In the genomic region with DNA sequence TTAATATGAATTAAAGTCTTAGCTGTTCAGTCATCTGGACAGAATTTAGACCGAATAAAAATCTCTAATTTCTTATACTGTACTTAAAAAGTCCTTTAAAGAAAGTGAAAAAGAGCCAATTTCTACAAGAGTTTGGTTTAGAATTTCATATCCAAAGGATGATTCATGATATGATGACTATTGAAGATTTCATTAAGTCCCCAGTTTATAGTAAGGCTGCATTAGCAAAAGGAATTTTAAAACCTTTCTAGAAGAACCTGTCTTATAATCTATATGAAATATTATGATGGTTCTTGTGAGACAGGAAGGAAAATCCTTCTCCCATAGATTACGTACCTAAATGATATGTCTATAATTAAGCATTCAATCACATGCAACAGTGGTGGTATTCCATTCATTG, we compare ENCODE assay signal across 26 cellular contexts. TPM values are rescaled to one million over a fixed set of nuclear protein-coding genes. Genes with fewer than 3 reads are reported as not detected.
"Had no signal": no experiment of that assay in that cellular context is flagged by ENCODE, and none has a peak within 500 bp of the region (broad histone marks: within the 10 kb centered on the region; RNA-seq: fewer than 3 reads in every experiment).

No MANE protein-coding gene starts in this region.

- DNase-seq: activated CD4-positive, alpha-beta T cell treated with anti-CD3 and anti-CD28 coated beads, Interleukin-2, amount 10 ng/mL, durations not matched to agents 7 days and 5 days; activated CD4-positive, CD25-positive, alpha-beta regulatory T cell treated with anti-CD3 and anti-CD28 coated beads, Interleukin-2, amount 50 U/mL, for 72 hours; activated CD8-positive, alpha-beta memory T cell treated with anti-CD3 and anti-CD28 coated beads, Interleukin-2, amount 10 ng/mL, durations not matched to agents 7 days and 5 days; activated CD8-positive, alpha-beta T cell treated with anti-CD3 and anti-CD28 coated beads for 36 hours; activated effector memory CD4-positive, alpha-beta T cell treated with anti-CD3 and anti-CD28 coated beads, Interleukin-2, amount 50 U/mL, for 16 hours; activated naive CD4-positive, alpha-beta T cell treated with anti-CD3 and anti-CD28 coated beads, Interleukin-2, amount 10 ng/mL, durations not matched to agents 7 days and 5 days; activated T-cell treated with anti-CD3 and anti-CD28 coated beads for 4 hours; colonic mucosa; dorsolateral prefrontal cortex; glutamatergic neuron; immature natural killer cell; naive B cell; occipital lobe; stimulated activated CD4-positive, alpha-beta T cell treated with anti-CD3 and anti-CD28 coated beads, Interleukin-4, amount 100 ng/mL, for 1 hour; stimulated activated naive CD4-positive, alpha-beta T cell; T-helper 1 cell; upper lobe of left lung; WERI-Rb-1 had no signal

- H3K36me3 ChIP-seq: colonic mucosa had no signal

- FAIRE-seq: TTC549 had no signal

- H3K9me3 ChIP-seq: colonic mucosa, upper lobe of left lung had no signal

- H3K4me3 ChIP-seq: colonic mucosa, dorsolateral prefrontal cortex, hepatocyte, SK-N-MC, upper lobe of left lung had no signal

- H2AFZ ChIP-seq: hepatocyte had no signal

- H3K4me1 ChIP-seq: colonic mucosa had no signal

- H3K27ac ChIP-seq: colonic mucosa, SK-N-MC, WERI-Rb-1 had no signal

- ATAC-seq: activated CD8-positive, alpha-beta memory T cell treated with anti-CD3 and anti-CD28 coated beads, Interleukin-2, amount 10 ng/mL, durations not matched to agents 7 days and 5 days; activated CD8-positive, alpha-beta T cell treated with anti-CD3 and anti-CD28 coated beads for 36 hours; sciatic nerve had no signal

- H3K27me3 ChIP-seq: colonic mucosa, dorsolateral prefrontal cortex, hepatocyte, upper lobe of left lung had no signal

RNA-seq across cellular contexts. Expression of gene LDHAL6A, which starts 36.3 kb away (rescaled TPM):
- total RNA-seq: activated CD8-positive, alpha-beta memory T cell treated with anti-CD3 and anti-CD28 coated beads, Interleukin-2, amount 10 ng/mL, durations not matched to agents 7 days and 5 days; activated CD8-positive, alpha-beta T cell treated with anti-CD3 and anti-CD28 coated beads for 36 hours; colonic mucosa; hepatocyte; liver; posterior vena cava; renal cortical epithelial cell; sciatic nerve; upper lobe of left lung had no signal
- polyA plus RNA-seq: neural cell had no signal
